In the genomic region with DNA sequence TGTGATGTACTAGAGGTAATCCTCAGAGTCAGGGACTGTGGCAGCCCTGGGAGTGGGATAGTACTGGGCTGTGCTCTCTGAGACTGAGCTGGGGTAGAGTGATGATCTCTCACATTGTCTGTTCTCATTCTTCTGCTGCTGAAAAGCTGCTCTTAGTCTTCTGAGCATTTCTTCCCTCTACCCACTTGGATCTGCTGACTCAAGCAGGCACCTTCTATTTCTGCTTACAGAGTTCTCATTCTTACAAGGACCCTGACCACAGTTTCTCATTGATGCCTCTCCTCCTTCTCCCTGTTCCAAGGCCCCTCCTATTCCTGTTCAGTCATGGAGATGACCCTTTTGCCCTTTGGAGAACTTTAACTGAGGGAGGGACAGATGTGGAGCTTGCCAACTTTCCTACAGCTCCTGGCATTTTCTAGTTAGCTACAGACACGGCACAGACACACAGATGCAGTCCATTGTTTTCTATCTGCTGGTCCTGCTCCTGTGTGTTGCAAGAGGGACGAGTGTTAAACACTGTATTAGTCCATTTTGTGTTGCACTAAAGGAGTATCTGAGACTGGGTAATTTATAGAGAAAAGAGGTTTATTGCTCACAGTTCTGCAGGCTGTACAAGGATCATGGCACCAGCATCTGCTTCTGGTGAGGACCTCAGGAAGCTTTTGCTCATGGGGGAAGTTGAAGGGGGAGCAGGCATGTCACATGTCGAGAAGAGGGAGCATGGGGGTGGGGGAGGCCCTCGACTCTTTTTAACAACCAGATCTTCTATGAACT, we compare ENCODE assay signal across 1 cellular context.
TF ChIP-seq lines count a peak whose summit lies in the region.

No MANE protein-coding gene starts in this region.

TF ChIP-seq in H1, 55 proteins besides CTCF, POLR2A, EP300 and RAD21:
- TF ChIP-seq TAF7 (optimal IDR thresholded peaks at IDR 0.05; ENCODE audit: borderline replicate concordance, low read depth, low read length) (no peak), GABPA (IDR thresholded peaks at IDR 0.05; ENCODE audit: borderline replicate concordance, insufficient read depth, low read length) (no peak), SP4 (IDR thresholded peaks at IDR 0.05; ENCODE audit: low read length) (no peak), SP1 (IDR thresholded peaks at IDR 0.05; ENCODE audit: low read depth, low read length) (no peak), TAF1 (IDR thresholded peaks at IDR 0.05; ENCODE audit: low read depth, low read length) (no peak), JUND (IDR thresholded peaks at IDR 0.05; ENCODE audit: low read length) (no peak), KDM4A (IDR thresholded peaks at IDR 0.05; ENCODE audit: low read depth, low read length, severe bottlenecking) (no peak), RFX5 (IDR thresholded peaks at IDR 0.05; ENCODE audit: borderline replicate concordance, low read depth, low read length) (no peak), CHD2 (IDR thresholded peaks at IDR 0.05; ENCODE audit: low read length) (no peak), TBP (IDR thresholded peaks at IDR 0.05; ENCODE audit: low read depth, low read length) (no peak), CREB1 (IDR thresholded peaks at IDR 0.05) (no peak), RBBP5 (IDR thresholded peaks at IDR 0.05; ENCODE audit: borderline replicate concordance, low read depth, low read length) (no peak), POU5F1 (IDR thresholded peaks at IDR 0.05; ENCODE audit: low read depth, low read length) (no peak), RXRA (IDR thresholded peaks at IDR 0.05; ENCODE audit: insufficient read depth, low read depth, low read length) (no peak), RNF2 (IDR thresholded peaks at IDR 0.05; ENCODE audit: borderline replicate concordance, low read depth, low read length, missing control alignments, poor library complexity, severe bottlenecking) (no peak)
- TF ChIP-seq, protein P1, sequence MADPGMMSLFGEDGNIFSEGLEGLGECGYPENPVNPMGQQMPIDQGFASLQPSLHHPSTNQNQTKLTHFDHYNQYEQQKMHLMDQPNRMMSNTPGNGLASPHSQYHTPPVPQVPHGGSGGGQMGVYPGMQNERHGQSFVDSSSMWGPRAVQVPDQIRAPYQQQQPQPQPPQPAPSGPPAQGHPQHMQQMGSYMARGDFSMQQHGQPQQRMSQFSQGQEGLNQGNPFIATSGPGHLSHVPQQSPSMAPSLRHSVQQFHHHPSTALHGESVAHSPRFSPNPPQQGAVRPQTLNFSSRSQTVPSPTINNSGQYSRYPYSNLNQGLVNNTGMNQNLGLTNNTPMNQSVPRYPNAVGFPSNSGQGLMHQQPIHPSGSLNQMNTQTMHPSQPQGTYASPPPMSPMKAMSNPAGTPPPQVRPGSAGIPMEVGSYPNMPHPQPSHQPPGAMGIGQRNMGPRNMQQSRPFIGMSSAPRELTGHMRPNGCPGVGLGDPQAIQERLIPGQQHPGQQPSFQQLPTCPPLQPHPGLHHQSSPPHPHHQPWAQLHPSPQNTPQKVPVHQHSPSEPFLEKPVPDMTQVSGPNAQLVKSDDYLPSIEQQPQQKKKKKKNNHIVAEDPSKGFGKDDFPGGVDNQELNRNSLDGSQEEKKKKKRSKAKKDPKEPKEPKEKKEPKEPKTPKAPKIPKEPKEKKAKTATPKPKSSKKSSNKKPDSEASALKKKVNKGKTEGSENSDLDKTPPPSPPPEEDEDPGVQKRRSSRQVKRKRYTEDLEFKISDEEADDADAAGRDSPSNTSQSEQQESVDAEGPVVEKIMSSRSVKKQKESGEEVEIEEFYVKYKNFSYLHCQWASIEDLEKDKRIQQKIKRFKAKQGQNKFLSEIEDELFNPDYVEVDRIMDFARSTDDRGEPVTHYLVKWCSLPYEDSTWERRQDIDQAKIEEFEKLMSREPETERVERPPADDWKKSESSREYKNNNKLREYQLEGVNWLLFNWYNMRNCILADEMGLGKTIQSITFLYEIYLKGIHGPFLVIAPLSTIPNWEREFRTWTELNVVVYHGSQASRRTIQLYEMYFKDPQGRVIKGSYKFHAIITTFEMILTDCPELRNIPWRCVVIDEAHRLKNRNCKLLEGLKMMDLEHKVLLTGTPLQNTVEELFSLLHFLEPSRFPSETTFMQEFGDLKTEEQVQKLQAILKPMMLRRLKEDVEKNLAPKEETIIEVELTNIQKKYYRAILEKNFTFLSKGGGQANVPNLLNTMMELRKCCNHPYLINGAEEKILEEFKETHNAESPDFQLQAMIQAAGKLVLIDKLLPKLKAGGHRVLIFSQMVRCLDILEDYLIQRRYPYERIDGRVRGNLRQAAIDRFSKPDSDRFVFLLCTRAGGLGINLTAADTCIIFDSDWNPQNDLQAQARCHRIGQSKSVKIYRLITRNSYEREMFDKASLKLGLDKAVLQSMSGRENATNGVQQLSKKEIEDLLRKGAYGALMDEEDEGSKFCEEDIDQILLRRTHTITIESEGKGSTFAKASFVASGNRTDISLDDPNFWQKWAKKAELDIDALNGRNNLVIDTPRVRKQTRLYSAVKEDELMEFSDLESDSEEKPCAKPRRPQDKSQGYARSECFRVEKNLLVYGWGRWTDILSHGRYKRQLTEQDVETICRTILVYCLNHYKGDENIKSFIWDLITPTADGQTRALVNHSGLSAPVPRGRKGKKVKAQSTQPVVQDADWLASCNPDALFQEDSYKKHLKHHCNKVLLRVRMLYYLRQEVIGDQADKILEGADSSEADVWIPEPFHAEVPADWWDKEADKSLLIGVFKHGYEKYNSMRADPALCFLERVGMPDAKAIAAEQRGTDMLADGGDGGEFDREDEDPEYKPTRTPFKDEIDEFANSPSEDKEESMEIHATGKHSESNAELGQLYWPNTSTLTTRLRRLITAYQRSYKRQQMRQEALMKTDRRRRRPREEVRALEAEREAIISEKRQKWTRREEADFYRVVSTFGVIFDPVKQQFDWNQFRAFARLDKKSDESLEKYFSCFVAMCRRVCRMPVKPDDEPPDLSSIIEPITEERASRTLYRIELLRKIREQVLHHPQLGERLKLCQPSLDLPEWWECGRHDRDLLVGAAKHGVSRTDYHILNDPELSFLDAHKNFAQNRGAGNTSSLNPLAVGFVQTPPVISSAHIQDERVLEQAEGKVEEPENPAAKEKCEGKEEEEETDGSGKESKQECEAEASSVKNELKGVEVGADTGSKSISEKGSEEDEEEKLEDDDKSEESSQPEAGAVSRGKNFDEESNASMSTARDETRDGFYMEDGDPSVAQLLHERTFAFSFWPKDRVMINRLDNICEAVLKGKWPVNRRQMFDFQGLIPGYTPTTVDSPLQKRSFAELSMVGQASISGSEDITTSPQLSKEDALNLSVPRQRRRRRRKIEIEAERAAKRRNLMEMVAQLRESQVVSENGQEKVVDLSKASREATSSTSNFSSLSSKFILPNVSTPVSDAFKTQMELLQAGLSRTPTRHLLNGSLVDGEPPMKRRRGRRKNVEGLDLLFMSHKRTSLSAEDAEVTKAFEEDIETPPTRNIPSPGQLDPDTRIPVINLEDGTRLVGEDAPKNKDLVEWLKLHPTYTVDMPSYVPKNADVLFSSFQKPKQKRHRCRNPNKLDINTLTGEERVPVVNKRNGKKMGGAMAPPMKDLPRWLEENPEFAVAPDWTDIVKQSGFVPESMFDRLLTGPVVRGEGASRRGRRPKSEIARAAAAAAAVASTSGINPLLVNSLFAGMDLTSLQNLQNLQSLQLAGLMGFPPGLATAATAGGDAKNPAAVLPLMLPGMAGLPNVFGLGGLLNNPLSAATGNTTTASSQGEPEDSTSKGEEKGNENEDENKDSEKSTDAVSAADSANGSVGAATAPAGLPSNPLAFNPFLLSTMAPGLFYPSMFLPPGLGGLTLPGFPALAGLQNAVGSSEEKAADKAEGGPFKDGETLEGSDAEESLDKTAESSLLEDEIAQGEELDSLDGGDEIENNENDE (IDR thresholded peaks at IDR 0.05; ENCODE audit: insufficient replicate concordance, low read length): no peak
TF ChIP-seq in H1: peak in this region for 0.
